ENCODE assay signal across 26 cellular contexts in the genomic region with DNA sequence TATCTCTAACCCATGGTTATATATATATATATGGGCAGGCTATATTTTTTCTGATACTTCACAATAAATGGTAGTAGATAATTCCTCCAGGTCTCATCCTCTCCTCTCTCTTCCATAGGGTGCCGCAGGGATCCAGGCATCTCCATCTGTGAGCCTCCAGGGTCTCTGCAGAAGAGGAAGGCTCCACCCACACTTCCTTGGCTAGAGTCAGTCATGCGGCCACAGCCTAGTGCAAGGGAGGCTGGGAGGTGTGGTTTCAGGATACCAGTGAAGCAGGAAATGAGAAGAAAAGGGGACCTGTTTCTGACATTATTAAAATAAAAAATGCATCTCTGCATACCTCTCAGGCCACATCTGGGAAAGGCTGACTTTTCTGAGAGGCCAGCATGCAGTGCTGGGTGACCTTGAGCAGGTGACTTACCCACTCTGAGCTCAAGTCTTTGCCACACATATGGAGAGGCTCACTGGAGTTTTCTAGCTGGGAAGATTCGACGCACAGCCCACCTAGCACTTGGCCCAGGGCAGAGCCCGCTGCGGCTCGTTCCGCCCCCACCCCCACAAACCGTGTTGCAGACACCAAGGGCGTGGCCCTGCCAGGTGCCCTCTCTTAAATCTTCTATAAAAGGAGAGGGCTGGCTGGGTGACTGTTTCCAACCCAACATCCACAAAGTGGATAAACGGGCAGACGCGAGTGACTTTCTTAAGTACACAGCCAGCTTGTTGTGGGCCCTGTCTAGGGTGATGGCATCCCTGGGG. TPM values are rescaled to one million over a fixed set of nuclear protein-coding genes. Genes with fewer than 3 reads are reported as not detected.
"Had no signal": no experiment of that assay in that cellular context is flagged by ENCODE, and none has a peak within 500 bp of the region (broad histone marks: within the 10 kb centered on the region; RNA-seq: fewer than 3 reads in every experiment).

No MANE protein-coding gene starts in this region.

- H3K36me3 ChIP-seq: brain microvascular endothelial cell, stomach, suprapubic skin, tibial nerve had no signal

- H3K36me3 Mint-ChIP-seq: activated CD8-positive, alpha-beta memory T cell treated with anti-CD3 and anti-CD28 coated beads, Interleukin-2, amount 10 ng/mL, durations not matched to agents 7 days and 5 days; activated naive CD4-positive, alpha-beta T cell treated with anti-CD3 and anti-CD28 coated beads, Interleukin-2, amount 50 U/mL, for 24 hours; stimulated activated memory B cell treated with anti-CD40 and anti-IgM and Interleukin-4, amounts not matched to agents 10 μg/mL and 1 μg/mL and 100 μg/mL, for 72 hours had no signal

- H3K9me3 Mint-ChIP-seq: activated CD8-positive, alpha-beta T cell treated with anti-CD3 and anti-CD28 coated beads for 36 hours; activated naive CD4-positive, alpha-beta T cell treated with anti-CD3 and anti-CD28 coated beads, Interleukin-2, amount 50 U/mL, for 24 hours; stimulated activated memory B cell treated with anti-CD40 and anti-IgM and Interleukin-4, amounts not matched to agents 10 μg/mL and 1 μg/mL and 100 μg/mL, for 72 hours had no signal

- H3K27me3 Mint-ChIP-seq: activated CD4-positive, alpha-beta T cell treated with anti-CD3 and anti-CD28 coated beads, Interleukin-2, amount 10 ng/mL, durations not matched to agents 7 days and 5 days; activated CD8-positive, alpha-beta memory T cell treated with anti-CD3 and anti-CD28 coated beads, Interleukin-2, amount 10 ng/mL, durations not matched to agents 7 days and 5 days had no signal

- H3K27ac ChIP-seq: brain microvascular endothelial cell, stomach, suprapubic skin, tibial nerve had no signal

- ATAC-seq: activated CD4-positive, CD25-positive, alpha-beta regulatory T cell treated with anti-CD3 and anti-CD28 coated beads, Interleukin-2, amount 50 U/mL, for 24 hours; activated CD8-positive, alpha-beta memory T cell treated with anti-CD3 and anti-CD28 coated beads, Interleukin-2, amount 10 ng/mL, durations not matched to agents 7 days and 5 days; activated CD8-positive, alpha-beta T cell treated with anti-CD3 and anti-CD28 coated beads for 36 hours; esophagus mucosa; sciatic nerve; stimulated activated memory B cell treated with anti-CD40 and anti-IgM and Interleukin-4, amounts not matched to agents 10 μg/mL and 1 μg/mL and 100 μg/mL, for 72 hours; T-helper 17 cell had no signal

- H3K27ac Mint-ChIP-seq: activated CD4-positive, alpha-beta T cell treated with anti-CD3 and anti-CD28 coated beads, Interleukin-2, amount 10 ng/mL, durations not matched to agents 7 days and 5 days; activated CD8-positive, alpha-beta memory T cell treated with anti-CD3 and anti-CD28 coated beads, Interleukin-2, amount 10 ng/mL, durations not matched to agents 7 days and 5 days; activated CD8-positive, alpha-beta T cell treated with anti-CD3 and anti-CD28 coated beads for 36 hours; activated naive CD4-positive, alpha-beta T cell treated with anti-CD3 and anti-CD28 coated beads, Interleukin-2, amount 50 U/mL, for 24 hours; activated T-helper 1 cell treated with anti-CD3 and anti-CD28 coated beads, Interleukin-12 subunit alpha, Interleukin-12 subunit beta, Interleukin-2, Interleukin-4 antibody, amounts not matched to agents 30 ng/mL and 10 ng/mL and 1 ng/mL, durations not matched to agents 14 hours and 24 hours and 36 hours; nephron progenitor cell; stimulated activated memory B cell treated with anti-CD40 and anti-IgM and Interleukin-4, amounts not matched to agents 10 μg/mL and 1 μg/mL and 100 μg/mL, for 72 hours; T-helper 17 cell had no signal

- H3K4me3 Mint-ChIP-seq: activated CD4-positive, alpha-beta T cell treated with anti-CD3 and anti-CD28 coated beads, Interleukin-2, amount 10 ng/mL, durations not matched to agents 7 days and 5 days; activated CD8-positive, alpha-beta memory T cell treated with anti-CD3 and anti-CD28 coated beads, Interleukin-2, amount 10 ng/mL, durations not matched to agents 7 days and 5 days; activated CD8-positive, alpha-beta T cell treated with anti-CD3 and anti-CD28 coated beads for 36 hours; activated naive CD4-positive, alpha-beta T cell treated with anti-CD3 and anti-CD28 coated beads, Interleukin-2, amount 50 U/mL, for 24 hours; activated T-helper 1 cell treated with anti-CD3 and anti-CD28 coated beads, Interleukin-12 subunit alpha, Interleukin-12 subunit beta, Interleukin-2, Interleukin-4 antibody, amounts not matched to agents 30 ng/mL and 10 ng/mL and 1 ng/mL, durations not matched to agents 14 hours and 24 hours and 36 hours; nephron progenitor cell; stimulated activated memory B cell treated with anti-CD40 and anti-IgM and Interleukin-4, amounts not matched to agents 10 μg/mL and 1 μg/mL and 100 μg/mL, for 72 hours; T-helper 17 cell had no signal

- H3K27me3 ChIP-seq: brain microvascular endothelial cell had no signal

- H3K4me1 Mint-ChIP-seq: activated CD8-positive, alpha-beta memory T cell treated with anti-CD3 and anti-CD28 coated beads, Interleukin-2, amount 10 ng/mL, durations not matched to agents 7 days and 5 days; activated naive CD4-positive, alpha-beta T cell treated with anti-CD3 and anti-CD28 coated beads, Interleukin-2, amount 50 U/mL, for 24 hours; stimulated activated memory B cell treated with anti-CD40 and anti-IgM and Interleukin-4, amounts not matched to agents 10 μg/mL and 1 μg/mL and 100 μg/mL, for 72 hours; T-helper 17 cell had no signal

- H3K4me3 ChIP-seq: smooth muscle cell, stomach, suprapubic skin, tibial nerve had no signal

- DNase-seq: activated CD4-positive, alpha-beta T cell treated with anti-CD3 and anti-CD28 coated beads, Interleukin-2, amount 10 ng/mL, durations not matched to agents 7 days and 5 days; activated CD8-positive, alpha-beta memory T cell treated with anti-CD3 and anti-CD28 coated beads, Interleukin-2, amount 10 ng/mL, durations not matched to agents 7 days and 5 days; activated CD8-positive, alpha-beta T cell treated with anti-CD3 and anti-CD28 coated beads for 36 hours; activated gamma-delta T cell; activated T-cell treated with anti-CD3 and anti-CD28 coated beads for 4 hours; aorta; brain microvascular endothelial cell; dermis blood vessel endothelial cell; effector CD8-positive, alpha-beta T cell; foreskin melanocyte; hypothalamus; nephron progenitor cell; nucleus accumbens; stimulated activated CD4-positive, alpha-beta T cell treated with anti-CD3 and anti-CD28 coated beads, Interleukin-15, amount 100 ng/mL, for 24 hours; stomach; T-helper 17 cell had no signal

- H3K9me3 ChIP-seq: suprapubic skin had no signal

- H3K4me2 ChIP-seq: smooth muscle cell had no signal

RNA-seq across cellular contexts. Expression of a gene that starts 47.9 kb away (rescaled TPM):
- total RNA-seq: activated CD4-positive, alpha-beta T cell treated with anti-CD3 and anti-CD28 coated beads, Interleukin-2, amount 10 ng/mL, durations not matched to agents 7 days and 5 days; activated CD8-positive, alpha-beta T cell treated with anti-CD3 and anti-CD28 coated beads for 36 hours; myocyte; T-helper 17 cell had no signal
